Comparison of ENCODE assay signal across 26 cellular contexts in genomic region chr4:41949531-41949930, GRCh38. TPM values are rescaled to one million over a fixed set of nuclear protein-coding genes. Genes with fewer than 3 reads are reported as not detected.
"Had no signal": no experiment of that assay in that cellular context is flagged by ENCODE, and none has a peak within 500 bp of the region (broad histone marks: within the 10 kb centered on the region; RNA-seq: fewer than 3 reads in every experiment).

No MANE protein-coding gene starts in this region.

- H3K36me3 ChIP-seq: uterus had no signal

- H3K27me3 ChIP-seq: gastroesophageal sphincter, hepatocyte, sigmoid colon, uterus had no signal

- H3K27ac Mint-ChIP-seq: activated CD4-positive, alpha-beta memory T cell treated with anti-CD3 and anti-CD28 coated beads for 36 hours; activated CD4-positive, alpha-beta T cell treated with anti-CD3 and anti-CD28 coated beads, Interleukin-2, amount 10 ng/mL, durations not matched to agents 24 days and 14 days; activated naive CD4-positive, alpha-beta T cell treated with anti-CD3 and anti-CD28 coated beads, Interleukin-2, amount 50 U/mL, for 72 hours; activated T-helper 17 cell treated with anti-CD3 and anti-CD28 coated beads, Interleukin-2, amount 50 U/mL, for 72 hours; dendritic cell treated with granulocyte-macrophage colony-stimulating factor and Interleukin-4, amounts not matched to agents 40 ng/mL and 50 ng/mL, for 4 days; endodermal cell; nephron; stimulated activated memory B cell treated with anti-CD40 and anti-IgM and Interleukin-4, amounts not matched to agents 10 μg/mL and 1 μg/mL and 100 μg/mL, for 72 hours; type B pancreatic cell had no signal

- H3K4me1 Mint-ChIP-seq: activated T-helper 17 cell treated with anti-CD3 and anti-CD28 coated beads, Interleukin-2, amount 50 U/mL, for 72 hours; endodermal cell; nephron had no signal

- ATAC-seq: activated naive CD4-positive, alpha-beta T cell treated with anti-CD3 and anti-CD28 coated beads, Interleukin-2, amount 50 U/mL, for 72 hours; activated T-helper 17 cell treated with anti-CD3 and anti-CD28 coated beads, Interleukin-2, amount 50 U/mL, for 72 hours; esophagus mucosa; gastroesophageal sphincter; stimulated activated memory B cell treated with anti-CD40 and anti-IgM and Interleukin-4, amounts not matched to agents 10 μg/mL and 1 μg/mL and 100 μg/mL, for 72 hours; stimulated activated naive CD8-positive, alpha-beta T cell treated with anti-CD3 and anti-CD28 coated beads, Interleukin-15, amount 100 ng/mL, for 72 hours had no signal

- H3K4me2 ChIP-seq: hepatocyte had no signal

- H2AFZ ChIP-seq: hepatocyte had no signal

- H3K9me3 Mint-ChIP-seq: activated CD4-positive, alpha-beta memory T cell treated with anti-CD3 and anti-CD28 coated beads for 36 hours; activated CD4-positive, alpha-beta T cell treated with anti-CD3 and anti-CD28 coated beads, Interleukin-2, amount 10 ng/mL, durations not matched to agents 24 days and 14 days; activated naive CD4-positive, alpha-beta T cell treated with anti-CD3 and anti-CD28 coated beads, Interleukin-2, amount 50 U/mL, for 72 hours; activated T-helper 17 cell treated with anti-CD3 and anti-CD28 coated beads, Interleukin-2, amount 50 U/mL, for 72 hours; dendritic cell treated with granulocyte-macrophage colony-stimulating factor and Interleukin-4, amounts not matched to agents 40 ng/mL and 50 ng/mL, for 4 days; endodermal cell; nephron; stimulated activated memory B cell treated with anti-CD40 and anti-IgM and Interleukin-4, amounts not matched to agents 10 μg/mL and 1 μg/mL and 100 μg/mL, for 72 hours; stimulated activated naive CD8-positive, alpha-beta T cell treated with anti-CD3 and anti-CD28 coated beads, Interleukin-15, amount 100 ng/mL, for 72 hours; type B pancreatic cell had no signal

- DNase-seq: activated CD4-positive, alpha-beta memory T cell treated with anti-CD3 and anti-CD28 coated beads for 36 hours; activated CD4-positive, alpha-beta T cell treated with anti-CD3 and anti-CD28 coated beads, Interleukin-2, amount 10 ng/mL, durations not matched to agents 24 days and 14 days; activated CD4-positive, CD25-positive, alpha-beta regulatory T cell treated with anti-CD3 and anti-CD28 coated beads, Interleukin-2, amount 50 U/mL, for 72 hours; amygdala; caudate nucleus; endodermal cell; islet precursor cell; left ventricle myocardium inferior; retina; sigmoid colon; small intestine; stimulated activated CD4-positive, alpha-beta T cell treated with anti-CD3 and anti-CD28 coated beads, Interleukin-4, amount 100 ng/mL, for 24 hours; stimulated activated naive CD8-positive, alpha-beta T cell treated with anti-CD3 and anti-CD28 coated beads, Interleukin-15, amount 100 ng/mL, for 72 hours; substantia nigra; T1000; uterus had no signal

- H3K79me2 ChIP-seq: hepatocyte had no signal

- H3K4me1 ChIP-seq: gastroesophageal sphincter, left ventricle myocardium inferior, sigmoid colon, uterus had no signal

- H3K27me3 Mint-ChIP-seq: activated CD4-positive, alpha-beta memory T cell treated with anti-CD3 and anti-CD28 coated beads for 36 hours; activated CD4-positive, alpha-beta T cell treated with anti-CD3 and anti-CD28 coated beads, Interleukin-2, amount 10 ng/mL, durations not matched to agents 24 days and 14 days; activated T-helper 17 cell treated with anti-CD3 and anti-CD28 coated beads, Interleukin-2, amount 50 U/mL, for 72 hours; dendritic cell treated with granulocyte-macrophage colony-stimulating factor and Interleukin-4, amounts not matched to agents 40 ng/mL and 50 ng/mL, for 4 days; stimulated activated memory B cell treated with anti-CD40 and anti-IgM and Interleukin-4, amounts not matched to agents 10 μg/mL and 1 μg/mL and 100 μg/mL, for 72 hours; stimulated activated naive CD8-positive, alpha-beta T cell treated with anti-CD3 and anti-CD28 coated beads, Interleukin-15, amount 100 ng/mL, for 72 hours; type B pancreatic cell had no signal

- H3K9me3 ChIP-seq: gastroesophageal sphincter, left ventricle myocardium inferior, sigmoid colon, uterus had no signal

- H3K27ac ChIP-seq: gastroesophageal sphincter, hepatocyte, left ventricle myocardium inferior, sigmoid colon, uterus had no signal

- H3K4me3 Mint-ChIP-seq: activated CD4-positive, alpha-beta memory T cell treated with anti-CD3 and anti-CD28 coated beads for 36 hours; activated CD4-positive, alpha-beta T cell treated with anti-CD3 and anti-CD28 coated beads, Interleukin-2, amount 10 ng/mL, durations not matched to agents 24 days and 14 days; activated T-helper 17 cell treated with anti-CD3 and anti-CD28 coated beads, Interleukin-2, amount 50 U/mL, for 72 hours; dendritic cell treated with granulocyte-macrophage colony-stimulating factor and Interleukin-4, amounts not matched to agents 40 ng/mL and 50 ng/mL, for 4 days; endodermal cell; nephron; stimulated activated memory B cell treated with anti-CD40 and anti-IgM and Interleukin-4, amounts not matched to agents 10 μg/mL and 1 μg/mL and 100 μg/mL, for 72 hours; stimulated activated naive CD8-positive, alpha-beta T cell treated with anti-CD3 and anti-CD28 coated beads, Interleukin-15, amount 100 ng/mL, for 72 hours; type B pancreatic cell had no signal

- H3K4me3 ChIP-seq: gastroesophageal sphincter, hepatocyte, left ventricle myocardium inferior, sigmoid colon, uterus had no signal

RNA-seq across cellular contexts. Expression of gene DCAF4L1, which starts 32.0 kb away (rescaled TPM):
- total RNA-seq: osteocyte had no signal
